ENCODE assay signal across 13 cellular contexts in genomic region chr6:167122041-167122826, GRCh38. TPM values are rescaled to one million over a fixed set of nuclear protein-coding genes. Genes with fewer than 3 reads are reported as not detected.
DNase-seq lines count a peak whose midpoint lies in the region; ATAC-seq, FAIRE-seq and TF ChIP-seq lines count a peak whose summit lies in the region.
"Had no signal": no experiment of that assay in that cellular context is flagged by ENCODE, and none has a peak within 500 bp of the region (broad histone marks: within the 10 kb centered on the region; RNA-seq: fewer than 3 reads in every experiment).

No MANE protein-coding gene starts in this region.

- H3K4me1 ChIP-seq in CD4-positive, CD25-positive, alpha-beta regulatory T cell (ENCODE audit: control insufficient read depth, insufficient read depth, low read length, poor library complexity, severe bottlenecking): peaks cover 74% of the 10 kb centered on the region
- peaks cover 65% of the 10 kb centered on the region for H3K4me1 ChIP-seq in GM12878 (ENCODE audit: control insufficient read depth, insufficient read depth, low read length)
- no peaks in the 10 kb centered on the region for H3K4me1 ChIP-seq in testis
- H3K4me1 ChIP-seq: prostate gland had no signal

- POLR2A ChIA-PET in GM12878 (lab: Charles Lee): interaction anchor here (0.6 to 14.7 kb wide), 23 partner anchors 7 to 169 kb away, joined by 3 to 279 read pairs (median 6); partner anchors contain the start of genes CEP43 and RNASET2

- SMC1A ChIA-PET in GM12878 (lab: Charles Lee; ENCODE audit: uncharacterized antibody, unreplicated experiment): interaction anchor here (0.9 to 21.7 kb wide), 19 partner anchors 8 to 335 kb away, joined by 3 to 542 read pairs (median 14); partner anchors contain the start of gene CEP43

- peak; percentile 56 for FAIRE-seq in GM12878 (lab: Jason Lieb, UNC)

- no peaks in the 10 kb centered on the region for H3K27me3 ChIP-seq in CD4-positive, CD25-positive, alpha-beta regulatory T cell (ENCODE audit: control insufficient read depth, insufficient read depth, low read length)
- no peaks in the 10 kb centered on the region for H3K27me3 ChIP-seq in GM12878 (replicated peaks in 1 of 2; ENCODE audit: control insufficient read depth in 2 of 2, insufficient read depth in 2 of 2, low read length in 1 of 2)
- H3K27me3 ChIP-seq in testis: no peaks in the 10 kb centered on the region

- RAD21 ChIA-PET in GM12878 (lab: Charles Lee; ENCODE audit: unreplicated experiment): interaction anchor here (0.5 to 8.3 kb wide), 17 partner anchors 8 to 174 kb away, joined by 3 to 231 read pairs (median 12); partner anchors contain the start of genes CEP43 and RNASET2

- peak overlapping the region; percentile 44 for H2AFZ ChIP-seq in GM12878 (ENCODE audit: control insufficient read depth, low read depth, low read length)

- under 1% methylated on average over 23 of the region's 23 CpGs for WGBS in GM12878 (ENCODE audit: insufficient coverage, insufficient replicate concordance, low lambda C conversion rate, missing lambda C conversion rate)
- WGBS in testis, 2 donors: 87 to 88% methylated on average over 21 to 23 of the region's 23 CpGs

- no peaks in the 10 kb centered on the region for H3K9me3 ChIP-seq in CD4-positive, CD25-positive, alpha-beta regulatory T cell (ENCODE audit: control insufficient read depth in 2 of 2, low read length in 2 of 2)
- H3K9me3 ChIP-seq in GM12878 (replicated peaks; ENCODE audit: control insufficient read depth, insufficient read depth, low read length) (peaks cover 5% of the 10 kb centered on the region; the same call in 2 of the 3 replicates), testis (no peaks in the 10 kb centered on the region)
- H3K9me3 ChIP-seq: prostate gland had no signal

- ATAC-seq in CD4-positive, CD25-positive, alpha-beta regulatory T cell (ENCODE audit: low read depth in 2 of 2): peak; percentile 20 to 42
- ATAC-seq in GM18909 (IDR thresholded peaks at IDR 0.05; ENCODE audit: poor library complexity, unreplicated experiment): peak; percentile 40
- peak; percentile 49 for ATAC-seq in HG02885 (IDR thresholded peaks at IDR 0.05; ENCODE audit: poor library complexity, unreplicated experiment)
- ATAC-seq in GM12878: peak; percentile 52

- in situ Hi-C loops in GM12878 (cut with MboI): no loop called here

- no peaks in the 10 kb centered on the region for H3K27me3 Mint-ChIP-seq in CD4-positive, CD25-positive, alpha-beta regulatory T cell

- peaks cover 24 to 87% (median 54%) of the 10 kb centered on the region in 4 donors for H3K4me1 Mint-ChIP-seq in CD4-positive, CD25-positive, alpha-beta regulatory T cell

- H3K9ac ChIP-seq in GM12878 (ENCODE audit: control insufficient read depth, insufficient read depth, low read length): peak overlapping the region; percentile 56

- H3K4me2 ChIP-seq in GM12878 (ENCODE audit: control insufficient read depth, insufficient read depth): peak overlapping the region; percentile 81

- TSS peak; percentile 54 for BruUV-seq in GM12878 (replicated peaks; lab: Mats Ljungman, UMichigan)

- TF ChIP-seq EP300 in GM12878 (IDR thresholded peaks at IDR 0.05; ENCODE audit: borderline replicate concordance in 1 of 2, control insufficient read depth in 1 of 2, low read depth in 2 of 2, low read length in 2 of 2): 0 out of 4 replicates have a peak, but pooled peaks of 1 of the 2 experiments have one; percentile 28

- intact Hi-C loops in GM12878 (cut with micrococcal nuclease; ENCODE audit: unreplicated experiment) (loop anchor here (2.0 to 10.0 kb wide), 4 partner anchors 27 to 167 kb away; partner anchors contain the start of genes CEP43 and RNASET2), testis (cut with DNase I; ENCODE audit: low total_unique reads) (no loop called here)

- peaks cover 10% of the 10 kb centered on the region for H3K36me3 ChIP-seq in CD4-positive, CD25-positive, alpha-beta regulatory T cell (ENCODE audit: control insufficient read depth, insufficient read depth, low read length)
- H3K36me3 ChIP-seq in GM12878 (ENCODE audit: control insufficient read depth in 2 of 2, insufficient read depth in 2 of 2, low read length in 1 of 2) (no peaks in the 10 kb centered on the region), testis (ENCODE audit: low read depth, missing control alignments) (no peaks in the 10 kb centered on the region)
- H3K36me3 ChIP-seq: prostate gland had no signal

- H3K79me2 ChIP-seq in GM12878 (ENCODE audit: control insufficient read depth, insufficient read depth, low read length): peaks cover 10% of the 10 kb centered on the region

- TF ChIP-seq POLR2A in GM12878 (IDR thresholded peaks at IDR 0.05; ENCODE audit: low read depth, low read length): no peak
- TF ChIP-seq POLR2A in testis (IDR thresholded peaks at IDR 0.05): no peak

- TF ChIP-seq CTCF in GM12878 (IDR thresholded peaks at IDR 0.05 in 2 of 3, conservative IDR thresholded peaks at IDR 0.05 in 1 of 3; ENCODE audit: control insufficient read depth in 2 of 3, extremely low read depth in 1 of 3, insufficient read depth in 1 of 3, low read depth in 3 of 3, low read length in 3 of 3) (no peak), testis (IDR thresholded peaks at IDR 0.05) (no peak)

- CTCF ChIA-PET in GM12878 (lab: Yijun Ruan, JAX): interaction anchor here (0.6 to 8.1 kb wide), 20 partner anchors 8 to 347 kb away, joined by 3 to 129 read pairs (median 6); partner anchors contain the start of gene CEP43

- H3K27ac ChIP-seq in CD4-positive, CD25-positive, alpha-beta regulatory T cell (ENCODE audit: insufficient read depth, low read length, poor library complexity, severe bottlenecking): peak overlapping the region; percentile 88
- peak overlapping the region; percentile 66 for H3K27ac ChIP-seq in GM12878 (ENCODE audit: control insufficient read depth, insufficient read depth)
- H3K27ac ChIP-seq in testis: no peak overlapping the region
- H3K27ac ChIP-seq: epithelial cell of prostate, prostate gland had no signal

- peaks cover 0 to 2% (median 0%) of the 10 kb centered on the region in 7 donors for H3K9me3 Mint-ChIP-seq in CD4-positive, CD25-positive, alpha-beta regulatory T cell

- H3K4me3 ChIP-seq in CD4-positive, CD25-positive, alpha-beta regulatory T cell (ENCODE audit: low read depth, low read length): peak overlapping the region; percentile 82
- peak overlapping the region; percentile 60; the same call in 1 of the 2 replicates for H3K4me3 ChIP-seq in GM12878
- no peak overlapping the region for H3K4me3 ChIP-seq in testis
- H3K4me3 ChIP-seq: prostate gland had no signal

- peak overlapping the region; percentile 75 to 92 (median 84) for H3K4me3 Mint-ChIP-seq in CD4-positive, CD25-positive, alpha-beta regulatory T cell
- H3K4me3 Mint-ChIP-seq: WTC11 had no signal

- TF ChIP-seq RAD21 in GM12878 (IDR thresholded peaks at IDR 0.05; ENCODE audit: insufficient read depth, low read depth, low read length): no peak

- H3K36me3 Mint-ChIP-seq in CD4-positive, CD25-positive, alpha-beta regulatory T cell: peaks cover 13% of the 10 kb centered on the region

- no peaks in the 10 kb centered on the region for H4K20me1 ChIP-seq in GM12878 (ENCODE audit: control insufficient read depth, insufficient read depth)

- peak in 1 of 3 donors; percentile 62 for DNase-seq in CD4-positive, CD25-positive, alpha-beta regulatory T cell
- DNase-seq in GM12878 (ENCODE audit: low read depth, low spot score): no peak
- DNase-seq in NCI-H748 (lab: John Stamatoyannopoulos, UW; ENCODE audit: unreplicated experiment): no peak
- no peak for DNase-seq in NCI-H2171 treated with DMSO at 0.1 percent for 48 hours (lab: John Stamatoyannopoulos, UW)
- no peak for DNase-seq in HuH-7.5 (ENCODE audit: low spot score)
- DNase-seq in testis: no peak
- DNase-seq: amniotic stem cell, NCI-H1417 treated with DMSO at 0.1 percent for 48 hours had no signal

- peak overlapping the region; percentile 96 to 99 (median 98) for H3K27ac Mint-ChIP-seq in CD4-positive, CD25-positive, alpha-beta regulatory T cell
- H3K27ac Mint-ChIP-seq: WTC11 had no signal

RNA-seq across cellular contexts. Expression of gene CCR6, which starts 0.7 kb away (rescaled TPM):
- 40.8 TPM for total RNA-seq in CD4-positive, CD25-positive, alpha-beta regulatory T cell
- 10 to 100 TPM; 52.7 to 97.3 (median 79.0) TPM for polyA plus RNA-seq in CD4-positive, CD25-positive, alpha-beta regulatory T cell
- total RNA-seq in GM12878 (2013; cell fraction: nucleolus; rRNA removed): 2.4 and 2.7 TPM in 2 replicates
- total RNA-seq in GM12878 (2014; rRNA removed) (7.2 and 7.6 TPM in 2 replicates), GM12878 (2014; rRNA removed; fragmentation: Illumina TruSeq; extraction: Trizol) (6.6 and 7.5 TPM in 2 replicates), GM12878 (2021) (5.6 and 7.3 TPM in 2 replicates), testis (under 1 TPM in 1 of 2 donors, not detected in 1; 0.87 TPM)
- polyA plus RNA-seq in GM12878 (2011; ENCODE audit: low read depth): 2.3 TPM
- polyA plus RNA-seq in GM12878 (2011; rRNA removed) (5.6 and 7.0 TPM in 2 replicates), GM12878 (2014; fragmentation: Illumina TruSeq; extraction: Trizol) (7.6 and 8.1 TPM in 2 replicates), GM12878 (2014; fragmentation: Nextera tagmentation; extraction: Ambion mirVana) (1 to 10 TPM; 5.5 to 6.8 TPM), GM12878 (2014; rRNA removed) (4.8 and 5.6 TPM in 2 replicates), GM12878 (2016; fragmentation: Nextera tagmentation; extraction: Ambion mirVana) (1 to 10 TPM; 2.2 to 3.3 TPM), testis (ENCODE audit: insufficient read depth, low read depth, low replicate concordance) (5.3 TPM)
- polyA plus RNA-seq in GM12878 (2011; cell fraction: cytosol; rRNA removed): 7.5 and 7.6 TPM in 2 replicates
- 0.67 and 1.7 TPM in 2 replicates for polyA plus RNA-seq in GM12878 (2011; cell fraction: nucleus; rRNA removed)
- polyA plus RNA-seq in GM12878 (2012): 1.9 and 3.1 TPM in 2 replicates
- polyA minus RNA-seq in GM12878 (2011; rRNA and poly(A)+ RNA removed): 12.6 and 15.8 TPM in 2 replicates
- polyA minus RNA-seq in GM12878 (2011; cell fraction: cytosol; rRNA and poly(A)+ RNA removed): 1.1 and 2.7 TPM in 2 replicates
- polyA minus RNA-seq in GM12878 (2011; cell fraction: nucleus; rRNA and poly(A)+ RNA removed): 0.73 and 1.3 TPM in 2 replicates
- total RNA-seq: prostate gland, WTC11 had no signal

RNA-seq across cellular contexts. Expression of gene GPR31, which starts 35.5 kb away (rescaled TPM):
- not detected for total RNA-seq in CD4-positive, CD25-positive, alpha-beta regulatory T cell
- not detected for polyA plus RNA-seq in CD4-positive, CD25-positive, alpha-beta regulatory T cell
- not detected in 2 replicates for total RNA-seq in GM12878 (2013; cell fraction: nucleolus; rRNA removed)
- total RNA-seq in GM12878 (2014; rRNA removed) (not detected in 2 replicates), GM12878 (2014; rRNA removed; fragmentation: Illumina TruSeq; extraction: Trizol) (not detected in 2 replicates), GM12878 (2021) (not detected in 2 replicates), testis (under 1 TPM; 0.19 to 0.71 TPM)
- polyA plus RNA-seq in GM12878 (2011; ENCODE audit: low read depth): not detected
- polyA plus RNA-seq in GM12878 (2011; rRNA removed) (not detected in 2 replicates), GM12878 (2014; fragmentation: Illumina TruSeq; extraction: Trizol) (not detected in 2 replicates), GM12878 (2014; fragmentation: Nextera tagmentation; extraction: Ambion mirVana) (not detected), GM12878 (2014; rRNA removed) (not detected in 2 replicates), GM12878 (2016; fragmentation: Nextera tagmentation; extraction: Ambion mirVana) (not detected), testis (ENCODE audit: insufficient read depth, low read depth, low replicate concordance) (0.20 TPM)
- not detected in 2 replicates for polyA plus RNA-seq in GM12878 (2011; cell fraction: cytosol; rRNA removed)
- not detected in 2 replicates for polyA plus RNA-seq in GM12878 (2011; cell fraction: nucleus; rRNA removed)
- polyA plus RNA-seq in GM12878 (2012): not detected in 2 replicates
- not detected in 2 replicates for polyA minus RNA-seq in GM12878 (2011; rRNA and poly(A)+ RNA removed)
- polyA minus RNA-seq in GM12878 (2011; cell fraction: cytosol; rRNA and poly(A)+ RNA removed): not detected in 2 replicates
- polyA minus RNA-seq in GM12878 (2011; cell fraction: nucleus; rRNA and poly(A)+ RNA removed): not detected in 2 replicates
- total RNA-seq: prostate gland, WTC11 had no signal

Comparison
In these comparisons a context has a peak if more than half of its experiments do, and no peak if none do; other contexts are left out.
1. H3K27ac ChIP-seq: peak in CD4-positive, CD25-positive, alpha-beta regulatory T cell (single experiment) and GM12878 (single experiment); none in testis (0 of 2).
2. H3K4me3 ChIP-seq: peak in CD4-positive, CD25-positive, alpha-beta regulatory T cell (single experiment) and GM12878 (single experiment); none in testis (0 of 2).
3. Peak in every context shown above with its lines, with median percentiles within 50 percentile points of each other: ATAC-seq.